Comparison of ENCODE assay signal across 8 cellular contexts in genomic region chr3:133487920-133488540, GRCh38.
DNase-seq lines count a peak whose midpoint lies in the region; ATAC-seq and TF ChIP-seq lines count a peak whose summit lies in the region.

No MANE protein-coding gene starts in this region.

- H3K4me1 ChIP-seq in CD8-positive, alpha-beta memory T cell (ENCODE audit: insufficient read depth, low read length), result peaks cover 37% of the 10 kb centered on the region
- H3K4me1 ChIP-seq in PC-9 (replicated peaks; ENCODE audit: insufficient read depth), result peaks cover 15% of the 10 kb centered on the region
- H3K4me1 ChIP-seq in uterus, result no peaks in the 10 kb centered on the region

- H3K36me3 ChIP-seq in CD8-positive, alpha-beta memory T cell (ENCODE audit: insufficient read depth, low read length), result no peaks in the 10 kb centered on the region
- H3K36me3 ChIP-seq in PC-9 (ENCODE audit: low read depth) (no peaks in the 10 kb centered on the region), uterus (no peaks in the 10 kb centered on the region)

- H3K4me1 Mint-ChIP-seq in CD8-positive, alpha-beta memory T cell, result peaks cover 36 to 60% (median 49%) of the 10 kb centered on the region in 3 donors
- H3K4me1 Mint-ChIP-seq in activated naive CD8-positive, alpha-beta T cell treated with anti-CD3 and anti-CD28 coated beads, Interleukin-2, amount 50 U/mL, for 24 hours, result peaks cover 49% of the 10 kb centered on the region

- H3K27me3 Mint-ChIP-seq in CD8-positive, alpha-beta memory T cell, result no peaks in the 10 kb centered on the region
- H3K27me3 Mint-ChIP-seq in activated naive CD8-positive, alpha-beta T cell treated with anti-CD3 and anti-CD28 coated beads, Interleukin-2, amount 50 U/mL, for 24 hours, result no peaks in the 10 kb centered on the region

- H3K9me2 ChIP-seq in PC-9 (ENCODE audit: insufficient read depth), result no peaks in the 10 kb centered on the region; the same call in 1 of the 2 replicates

- ATAC-seq in activated naive CD8-positive, alpha-beta T cell treated with anti-CD3 and anti-CD28 coated beads, Interleukin-2, amount 50 U/mL, for 24 hours, result no peak

- no peaks in the 10 kb centered on the region for H3K27me3 ChIP-seq in CD8-positive, alpha-beta memory T cell (ENCODE audit: insufficient read depth, low read length, poor library complexity, severe bottlenecking)
- H3K27me3 ChIP-seq in PC-9 (ENCODE audit: insufficient read depth, low read depth) (no peaks in the 10 kb centered on the region), uterus (no peaks in the 10 kb centered on the region)

- H3F3A ChIP-seq in PC-9 (ENCODE audit: insufficient read depth, low read depth), result 0 out of 2 replicates have a peak, but pooled peaks cover 7% of the 10 kb centered on the region

- H4K20me1 ChIP-seq in PC-9 (ENCODE audit: insufficient read depth), result no peaks in the 10 kb centered on the region

- no TSS peak for BruUV-seq in PC-9 (replicated peaks; lab: Mats Ljungman, UMichigan)

- peak overlapping the region in 1 of 7 donors; percentile 54 for H3K4me3 Mint-ChIP-seq in CD8-positive, alpha-beta memory T cell
- no peak overlapping the region for H3K4me3 Mint-ChIP-seq in activated naive CD8-positive, alpha-beta T cell treated with anti-CD3 and anti-CD28 coated beads, Interleukin-2, amount 50 U/mL, for 24 hours

- no peak overlapping the region for H3K4me3 ChIP-seq in CD8-positive, alpha-beta memory T cell (ENCODE audit: low read length)
- no peak overlapping the region for H3K4me3 ChIP-seq in PC-9
- no peak overlapping the region for H3K4me3 ChIP-seq in uterus

- no peaks in the 10 kb centered on the region for H3K79me2 ChIP-seq in PC-9 (ENCODE audit: low read depth)

- TF ChIP-seq CTCF in PC-9 (conservative IDR thresholded peaks at IDR 0.05) (peak; percentile 71), uterus (IDR thresholded peaks at IDR 0.05) (peak; percentile 17 to 38 (median 30))

- H3K4me2 ChIP-seq in PC-9, result no peak overlapping the region

- no peak overlapping the region for H3K27ac ChIP-seq in CD8-positive, alpha-beta memory T cell (ENCODE audit: low read depth, low read length)
- no peak overlapping the region for H3K27ac ChIP-seq in PC-9
- H3K27ac ChIP-seq in uterus, result no peak overlapping the region

- intact Hi-C loops in PC-9 (cut with micrococcal nuclease; ENCODE audit: unreplicated experiment), result loop anchor here (2.0 to 5.0 kb wide), 2 partner anchors 39 to 83 kb away; no protein-coding TSS in a partner anchor
- intact Hi-C loops in uterus (cut with DNase I; ENCODE audit: low total_unique reads), result no loop called here

- peaks cover 0 to 1% (median 0%) of the 10 kb centered on the region in 5 donors for H3K9me3 Mint-ChIP-seq in CD8-positive, alpha-beta memory T cell
- H3K9me3 Mint-ChIP-seq in activated naive CD8-positive, alpha-beta T cell treated with anti-CD3 and anti-CD28 coated beads, Interleukin-2, amount 50 U/mL, for 24 hours, result no peaks in the 10 kb centered on the region

- H2AFZ ChIP-seq in PC-9, result no peak overlapping the region

- DNase-seq in CD8-positive, alpha-beta memory T cell, result peak; percentile 34 to 72 (median 47)
- DNase-seq in PC-9, result no peak
- DNase-seq in activated naive CD8-positive, alpha-beta T cell treated with anti-CD3 and anti-CD28 coated beads, Interleukin-2, amount 50 U/mL, for 24 hours, result peak; percentile 66
- peak; percentile 60 to 62 for DNase-seq in lung microvascular endothelial cell (ENCODE audit: low read depth in 2 of 2)
- DNase-seq in uterus, result no peak
- no peak for DNase-seq in NCI-H187 (lab: John Stamatoyannopoulos, UW)
- DNase-seq in KG1 (lab: John Stamatoyannopoulos, UW), result no peak
- no peak for DNase-seq in superior temporal gyrus (ENCODE audit: extremely low spot score)

- POLR2A ChIA-PET in CD8-positive, alpha-beta memory T cell (lab: Charles Lee), result interaction anchor here (4.2 kb wide), 1 partner anchor 87 kb away, joined by 50 read pairs; the partner anchor contains the start of gene CDV3
- POLR2A ChIA-PET in PC-9 (lab: Charles Lee; ENCODE audit: unreplicated experiment), result interaction anchor here (1.4 kb wide), 1 partner anchor 82 kb away, joined by 19 read pairs; no protein-coding TSS in a partner anchor

- CTCF ChIA-PET in CD8-positive, alpha-beta memory T cell (lab: Charles Lee), result interaction anchor here (0.9 to 5.6 kb wide), 17 partner anchors 9 to 762 kb away, joined by 3 to 31 read pairs (median 6); partner anchors contain the start of gene CDV3
- CTCF ChIA-PET in PC-9 (lab: Charles Lee), result interaction anchor here (0.6 to 2.0 kb wide), 5 partner anchors 8 to 85 kb away, joined by 3 to 10 read pairs (median 4); partner anchors contain the start of gene CDV3

- H3K9me3 ChIP-seq in CD8-positive, alpha-beta memory T cell (ENCODE audit: low read length), result no peaks in the 10 kb centered on the region
- peaks cover 2% of the 10 kb centered on the region; the same call in 1 of the 2 replicates for H3K9me3 ChIP-seq in PC-9 (ENCODE audit: insufficient read depth, low read depth)
- H3K9me3 ChIP-seq in uterus, result no peaks in the 10 kb centered on the region

- TF ChIP-seq POLR2A in uterus (IDR thresholded peaks at IDR 0.05), result no peak

- H3K27ac Mint-ChIP-seq in CD8-positive, alpha-beta memory T cell, result peak overlapping the region in 6 of 8 donors; percentile 51 to 86 (median 74)
- no peak overlapping the region for H3K27ac Mint-ChIP-seq in activated naive CD8-positive, alpha-beta T cell treated with anti-CD3 and anti-CD28 coated beads, Interleukin-2, amount 50 U/mL, for 24 hours

- H3K36me3 Mint-ChIP-seq in CD8-positive, alpha-beta memory T cell, result no peaks in the 10 kb centered on the region
- H3K36me3 Mint-ChIP-seq in activated naive CD8-positive, alpha-beta T cell treated with anti-CD3 and anti-CD28 coated beads, Interleukin-2, amount 50 U/mL, for 24 hours (ENCODE audit: low read depth), result no peaks in the 10 kb centered on the region

Comparison
In these comparisons a context has a peak if more than half of its experiments do, and no peak if none do; other contexts are left out.
1. DNase-seq: peak in CD8-positive, alpha-beta memory T cell (5 of 5), activated naive CD8-positive, alpha-beta T cell treated with anti-CD3 and anti-CD28 coated beads, Interleukin-2, amount 50 U/mL, for 24 hours (single experiment) and lung microvascular endothelial cell (2 of 2); none in PC-9 (0 of 2), uterus (0 of 2), NCI-H187 (0 of 2), KG1 (single experiment) and superior temporal gyrus (single experiment).